1 cellular context compared by ENCODE assay signal in the genomic region with DNA sequence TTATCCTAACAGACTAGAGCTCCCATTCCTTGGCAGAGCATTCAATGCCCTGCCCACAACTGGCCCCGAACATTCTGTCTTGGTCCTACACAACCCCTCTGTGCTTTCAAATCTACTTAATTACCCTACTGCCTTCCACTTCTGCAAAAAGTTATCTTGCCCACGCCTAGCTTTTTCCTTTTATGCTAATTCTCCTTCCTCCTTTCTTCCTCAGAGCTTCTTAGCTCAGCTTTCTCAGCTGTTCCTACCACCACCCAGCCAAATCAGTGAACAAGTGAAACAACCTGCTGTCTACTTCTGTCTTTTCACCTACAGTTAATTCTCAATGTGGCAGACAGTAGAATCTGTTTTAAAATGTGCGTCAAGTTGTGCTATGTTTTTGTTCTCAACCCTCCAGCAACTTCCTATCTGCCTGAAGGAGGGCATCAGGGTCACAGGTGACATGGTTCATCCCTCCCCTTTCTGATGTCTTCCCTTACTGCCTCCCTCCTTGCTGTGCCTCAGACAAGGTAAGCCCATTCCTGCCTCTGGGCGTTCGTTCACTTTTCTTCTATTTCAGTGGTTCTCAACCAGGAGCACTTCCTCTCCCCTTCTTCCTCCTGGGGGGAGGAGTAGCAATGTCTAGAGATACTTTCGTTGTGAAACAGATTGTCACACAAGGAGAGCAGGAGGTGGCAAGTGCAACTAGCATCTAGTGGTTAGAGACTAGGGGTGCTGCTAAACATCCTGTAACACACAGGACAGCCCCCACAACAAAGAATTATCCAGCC.
TF ChIP-seq lines count a peak whose summit lies in the region.

No MANE protein-coding gene starts in this region.

TF ChIP-seq in HepG2, 621 proteins besides CTCF, POLR2A, EP300 and RAD21:
- TF ChIP-seq AHR (CRISPR knock-in tag; IDR thresholded peaks at IDR 0.05) (no peak), MLX (CRISPR knock-in tag; IDR thresholded peaks at IDR 0.05) (no peak), ZSCAN5A (CRISPR knock-in tag; IDR thresholded peaks at IDR 0.05; ENCODE audit: borderline replicate concordance) (no peak), ZUFSP (CRISPR knock-in tag; IDR thresholded peaks at IDR 0.05; ENCODE audit: borderline replicate concordance) (no peak), ZNF274 (CRISPR knock-in tag; IDR thresholded peaks at IDR 0.05) (no peak), THAP9 (CRISPR knock-in tag; IDR thresholded peaks at IDR 0.05; ENCODE audit: borderline replicate concordance) (no peak), ZNF224 (CRISPR knock-in tag; IDR thresholded peaks at IDR 0.05) (no peak), MEIS2 (CRISPR knock-in tag; IDR thresholded peaks at IDR 0.05) (no peak), ZNF569 (CRISPR knock-in tag; IDR thresholded peaks at IDR 0.05; ENCODE audit: borderline replicate concordance) (no peak), ZNF383 (CRISPR knock-in tag; IDR thresholded peaks at IDR 0.05; ENCODE audit: borderline replicate concordance) (no peak), ZNF10 (CRISPR knock-in tag; IDR thresholded peaks at IDR 0.05; ENCODE audit: borderline replicate concordance, low read depth) (no peak), ZNF552 (CRISPR knock-in tag; IDR thresholded peaks at IDR 0.05; ENCODE audit: borderline replicate concordance) (no peak)
- TF ChIP-seq, protein P1, sequence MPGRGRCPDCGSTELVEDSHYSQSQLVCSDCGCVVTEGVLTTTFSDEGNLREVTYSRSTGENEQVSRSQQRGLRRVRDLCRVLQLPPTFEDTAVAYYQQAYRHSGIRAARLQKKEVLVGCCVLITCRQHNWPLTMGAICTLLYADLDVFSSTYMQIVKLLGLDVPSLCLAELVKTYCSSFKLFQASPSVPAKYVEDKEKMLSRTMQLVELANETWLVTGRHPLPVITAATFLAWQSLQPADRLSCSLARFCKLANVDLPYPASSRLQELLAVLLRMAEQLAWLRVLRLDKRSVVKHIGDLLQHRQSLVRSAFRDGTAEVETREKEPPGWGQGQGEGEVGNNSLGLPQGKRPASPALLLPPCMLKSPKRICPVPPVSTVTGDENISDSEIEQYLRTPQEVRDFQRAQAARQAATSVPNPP (CRISPR knock-in tag; IDR thresholded peaks at IDR 0.05) = no peak
- TF ChIP-seq, protein P2, sequence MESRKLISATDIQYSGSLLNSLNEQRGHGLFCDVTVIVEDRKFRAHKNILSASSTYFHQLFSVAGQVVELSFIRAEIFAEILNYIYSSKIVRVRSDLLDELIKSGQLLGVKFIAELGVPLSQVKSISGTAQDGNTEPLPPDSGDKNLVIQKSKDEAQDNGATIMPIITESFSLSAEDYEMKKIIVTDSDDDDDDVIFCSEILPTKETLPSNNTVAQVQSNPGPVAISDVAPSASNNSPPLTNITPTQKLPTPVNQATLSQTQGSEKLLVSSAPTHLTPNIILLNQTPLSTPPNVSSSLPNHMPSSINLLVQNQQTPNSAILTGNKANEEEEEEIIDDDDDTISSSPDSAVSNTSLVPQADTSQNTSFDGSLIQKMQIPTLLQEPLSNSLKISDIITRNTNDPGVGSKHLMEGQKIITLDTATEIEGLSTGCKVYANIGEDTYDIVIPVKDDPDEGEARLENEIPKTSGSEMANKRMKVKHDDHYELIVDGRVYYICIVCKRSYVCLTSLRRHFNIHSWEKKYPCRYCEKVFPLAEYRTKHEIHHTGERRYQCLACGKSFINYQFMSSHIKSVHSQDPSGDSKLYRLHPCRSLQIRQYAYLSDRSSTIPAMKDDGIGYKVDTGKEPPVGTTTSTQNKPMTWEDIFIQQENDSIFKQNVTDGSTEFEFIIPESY (CRISPR knock-in tag; IDR thresholded peaks at IDR 0.05) = no peak
- TF ChIP-seq, protein P3, sequence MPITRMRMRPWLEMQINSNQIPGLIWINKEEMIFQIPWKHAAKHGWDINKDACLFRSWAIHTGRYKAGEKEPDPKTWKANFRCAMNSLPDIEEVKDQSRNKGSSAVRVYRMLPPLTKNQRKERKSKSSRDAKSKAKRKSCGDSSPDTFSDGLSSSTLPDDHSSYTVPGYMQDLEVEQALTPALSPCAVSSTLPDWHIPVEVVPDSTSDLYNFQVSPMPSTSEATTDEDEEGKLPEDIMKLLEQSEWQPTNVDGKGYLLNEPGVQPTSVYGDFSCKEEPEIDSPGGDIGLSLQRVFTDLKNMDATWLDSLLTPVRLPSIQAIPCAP (CRISPR knock-in tag; IDR thresholded peaks at IDR 0.05; ENCODE audit: low read depth) = no peak
TF ChIP-seq in HepG2: peak in this region for 0.
